In genomic region chr19:42076375-42076944, GRCh38 we compare ENCODE assay signal across 8 cellular contexts. TPM values are rescaled to one million over a fixed set of nuclear protein-coding genes. Genes with fewer than 3 reads are reported as not detected.
DNase-seq lines count a peak whose midpoint lies in the region; ATAC-seq and TF ChIP-seq lines count a peak whose summit lies in the region.

No MANE protein-coding gene starts in this region.

- DNase-seq in epithelial cell of prostate (ENCODE audit: low read depth, low spot score): no peak
- no peak for DNase-seq in osteoblast (ENCODE audit: insufficient read length, low spot score, missing footprints)
- no peak for DNase-seq in MV-4-11 (lab: John Stamatoyannopoulos, UW)
- DNase-seq in NCI-H2227 treated with DMSO at 0.1 percent for 48 hours (lab: John Stamatoyannopoulos, UW): no peak

- H3K79me2 ChIP-seq in osteoblast (ENCODE audit: insufficient read depth, low read length): peaks cover 55% of the 10 kb centered on the region

- peaks cover 34% of the 10 kb centered on the region for H3K36me3 ChIP-seq in osteoblast (ENCODE audit: insufficient read depth, low read length)

- H3K27ac ChIP-seq in epithelial cell of prostate: peak overlapping the region; percentile 82
- H3K27ac ChIP-seq in osteoblast (ENCODE audit: low read depth, low read length): peak overlapping the region; percentile 77

- ATAC-seq in GM19467 (IDR thresholded peaks at IDR 0.05; ENCODE audit: unreplicated experiment) (peak; percentile 32), HG02588 (IDR thresholded peaks at IDR 0.05; ENCODE audit: unreplicated experiment) (no peak), GM19452 (IDR thresholded peaks at IDR 0.05; ENCODE audit: unreplicated experiment) (no peak)

- TF ChIP-seq CTCF in WI38 (IDR thresholded peaks at IDR 0.05; ENCODE audit: low read depth, low read length): no peak
- no peak for TF ChIP-seq CTCF in osteoblast (IDR thresholded peaks at IDR 0.05; ENCODE audit: extremely low read depth, low read depth, low read length)

- no peaks in the 10 kb centered on the region for H3K27me3 ChIP-seq in osteoblast (ENCODE audit: insufficient read depth, low read length)

- no peaks in the 10 kb centered on the region for H3K9me3 ChIP-seq in osteoblast (ENCODE audit: low read depth, low read length)

- H4K20me1 ChIP-seq in osteoblast (ENCODE audit: insufficient read depth, low read length): peaks cover 34% of the 10 kb centered on the region

- H3K4me3 ChIP-seq in WI38 (ENCODE audit: low read depth, low read length) (peak overlapping the region; percentile 76), osteoblast (ENCODE audit: insufficient read depth, low read length) (peak overlapping the region; percentile 92)

- peak overlapping the region; percentile 98 for H3K4me2 ChIP-seq in osteoblast (ENCODE audit: insufficient read depth, low read length)

- H3K4me1 ChIP-seq in osteoblast (ENCODE audit: insufficient read depth, low read length): peaks cover 20% of the 10 kb centered on the region

- H2AFZ ChIP-seq in osteoblast (ENCODE audit: low read length): no peak overlapping the region

RNA-seq across cellular contexts. Expression of gene ZNF574, which starts 0.5 kb away (rescaled TPM):
- total RNA-seq in osteoblast: 13.6 and 13.8 TPM in 2 replicates

RNA-seq across cellular contexts. Expression of gene GRIK5, which starts 6.5 kb away (rescaled TPM):
- under 0.01 TPM in 2 replicates for total RNA-seq in osteoblast

RNA-seq across cellular contexts. Expression of gene POU2F2, which starts 55.8 kb away (rescaled TPM):
- total RNA-seq in osteoblast: under 0.01 and 0.88 TPM in 2 replicates
